In genomic region chr9:272251-273213, GRCh38 we compare ENCODE assay signal across 9 cellular contexts. TPM values are rescaled to one million over a fixed set of nuclear protein-coding genes. Genes with fewer than 3 reads are reported as not detected.
DNase-seq lines count a peak whose midpoint lies in the region; ATAC-seq, FAIRE-seq and TF ChIP-seq lines count a peak whose summit lies in the region.
"Had no signal": no experiment of that assay in that cellular context is flagged by ENCODE, and none has a peak within 500 bp of the region (broad histone marks: within the 10 kb centered on the region; RNA-seq: fewer than 3 reads in every experiment).

No MANE protein-coding gene starts in this region.

- peak; percentile 29 to 34 for TF ChIP-seq POLR2A in Peyer's patch (IDR thresholded peaks at IDR 0.05)
- peak in 2 of 3 donors; percentile 45 to 55 for TF ChIP-seq POLR2A in spleen (IDR thresholded peaks at IDR 0.05)

- peaks cover 0 to 14% (median 0%) of the 10 kb centered on the region in 4 donors for H3K4me1 ChIP-seq in Peyer's patch
- H3K4me1 ChIP-seq in spleen = peaks cover 25 to 100% (median 79%) of the 10 kb centered on the region in 6 donors
- H3K4me1 ChIP-seq: gastrocnemius medialis had no signal

- TF ChIP-seq CTCF in Peyer's patch (IDR thresholded peaks at IDR 0.05) (no peak), spleen (IDR thresholded peaks at IDR 0.05 in 8 of 11, conservative IDR thresholded peaks at IDR 0.05 in 3 of 11) (peak in 2 of 11 experiments; percentile 5 to 7), brain microvascular endothelial cell (IDR thresholded peaks at IDR 0.05; ENCODE audit: low read depth, low read length, missing control alignments) (no peak)

- H3K27ac ChIP-seq in Peyer's patch = peak overlapping the region; percentile 72 to 86 (median 78)
- H3K27ac ChIP-seq in spleen = peak overlapping the region; percentile 72 to 96 (median 94)
- no peak overlapping the region for H3K27ac ChIP-seq in brain microvascular endothelial cell
- H3K27ac ChIP-seq: gastrocnemius medialis had no signal

- ATAC-seq in HG02840 (IDR thresholded peaks at IDR 0.05; ENCODE audit: low FRiP score, unreplicated experiment) = peak; percentile 97
- ATAC-seq: gastrocnemius medialis had no signal

- in situ Hi-C loops in brain microvascular endothelial cell (cut with HindIII; ENCODE audit: low pct_ligation_motif_present, low sequenced_read_pairs) = no loop called here

- intact Hi-C loops in spleen (cut with DNase I; ENCODE audit: low total_unique reads) = no loop called here

- H3K27me3 ChIP-seq in Peyer's patch = no peaks in the 10 kb centered on the region
- H3K27me3 ChIP-seq in spleen (replicated peaks in 1 of 7) = no peaks in the 10 kb centered on the region
- no peaks in the 10 kb centered on the region for H3K27me3 ChIP-seq in brain microvascular endothelial cell (replicated peaks)
- H3K27me3 ChIP-seq: gastrocnemius medialis had no signal

- H3K4me3 ChIP-seq in Peyer's patch (peak overlapping the region; percentile 26 to 32 (median 28)), spleen (peak overlapping the region; percentile 24 to 70 (median 43)), brain microvascular endothelial cell (ENCODE audit: low read depth, low read length) (no peak overlapping the region)
- H3K4me3 ChIP-seq: gastrocnemius medialis had no signal

- H3K9me3 ChIP-seq in Peyer's patch = no peaks in the 10 kb centered on the region
- H3K9me3 ChIP-seq in spleen = no peaks in the 10 kb centered on the region
- H3K9me3 ChIP-seq: gastrocnemius medialis had no signal

- no peaks in the 10 kb centered on the region for H3K36me3 ChIP-seq in Peyer's patch
- H3K36me3 ChIP-seq in spleen = peaks cover 0 to 53% (median 7%) of the 10 kb centered on the region in 6 donors
- no peaks in the 10 kb centered on the region for H3K36me3 ChIP-seq in brain microvascular endothelial cell (replicated peaks)
- H3K36me3 ChIP-seq: gastrocnemius medialis had no signal

- FAIRE-seq in GM18507 (lab: Jason Lieb, UNC) = peak; percentile 98

- WGBS in spleen, 5 donors = 34 to 46% (median 41%) methylated on average over 17 of the region's 17 CpGs

- DNase-seq in GM18507 (ENCODE audit: extremely low spot score, insufficient read length, low read depth) = peak; percentile 42
- peak in 2 of 3 donors; percentile 75 to 88 for DNase-seq in Peyer's patch
- DNase-seq in activated effector memory CD4-positive, alpha-beta T cell treated with anti-CD3 and anti-CD28 coated beads, Interleukin-2, amount 50 U/mL, for 16 hours = peak; percentile 87
- DNase-seq in spleen = peak; percentile 82
- no peak for DNase-seq in COLO829 (ENCODE audit: low spot score)
- no peak for DNase-seq in D341Med (ENCODE audit: low spot score)
- DNase-seq in brain microvascular endothelial cell = no peak

RNA-seq across cellular contexts. Expression of gene DOCK8, which starts 57.9 kb away (rescaled TPM):
- total RNA-seq in Peyer's patch (100 to 1,000 TPM in 1 of 4 donors, 10 to 100 TPM in 3; 14.4 to 119 (median 19.9) TPM), spleen (100 to 1,000 TPM; 153 to 275 (median 196) TPM)
- 10 to 100 TPM; 34.3 to 40.1 (median 39.1) TPM for polyA plus RNA-seq in spleen

Comparison
In these comparisons a context has a peak if more than half of its experiments do, and no peak if none do; other contexts are left out.
1. DNase-seq: peak in GM18507 (single experiment), Peyer's patch (2 of 3), activated effector memory CD4-positive, alpha-beta T cell treated with anti-CD3 and anti-CD28 coated beads, Interleukin-2, amount 50 U/mL, for 16 hours (single experiment) and spleen (single experiment); none in COLO829 (single experiment), D341Med (single experiment) and brain microvascular endothelial cell (single experiment).